ENCODE assay signal across 27 cellular contexts in genomic region chr17:32590974-32591373, GRCh38.
DNase-seq lines count a peak whose midpoint lies in the region; ATAC-seq and TF ChIP-seq lines count a peak whose summit lies in the region.
"Had no signal": no experiment of that assay in that cellular context is flagged by ENCODE, and none has a peak within 500 bp of the region (broad histone marks: within the 10 kb centered on the region; RNA-seq: fewer than 3 reads in every experiment).

No MANE protein-coding gene starts in this region.

- peaks cover 2% of the 10 kb centered on the region for H3K27me3 Mint-ChIP-seq in activated CD4-positive, alpha-beta T cell treated with anti-CD3 and anti-CD28 coated beads, Interleukin-2, amount 10 ng/mL, durations not matched to agents 7 days and 5 days
- H3K27me3 Mint-ChIP-seq: activated CD8-positive, alpha-beta T cell treated with anti-CD3 and anti-CD28 coated beads for 36 hours; activated naive CD8-positive, alpha-beta T cell treated with anti-CD3 and anti-CD28 coated beads for 36 hours; CD4-positive, alpha-beta T cell had no signal

- POLR2A ChIA-PET in activated CD4-positive, alpha-beta T cell treated with anti-CD3 and anti-CD28 coated beads, Interleukin-2, amount 10 ng/mL, durations not matched to agents 7 days and 5 days (lab: Charles Lee) = no interaction called here

- H3K27ac Mint-ChIP-seq in activated CD4-positive, alpha-beta T cell treated with anti-CD3 and anti-CD28 coated beads, Interleukin-2, amount 10 ng/mL, durations not matched to agents 7 days and 5 days = peak overlapping the region; percentile 20
- H3K27ac Mint-ChIP-seq: activated CD8-positive, alpha-beta T cell treated with anti-CD3 and anti-CD28 coated beads for 36 hours; activated naive CD8-positive, alpha-beta T cell treated with anti-CD3 and anti-CD28 coated beads for 36 hours; CD4-positive, alpha-beta T cell; GM23338; neural progenitor cell had no signal

- CTCF ChIA-PET in activated CD4-positive, alpha-beta T cell treated with anti-CD3 and anti-CD28 coated beads, Interleukin-2, amount 10 ng/mL, durations not matched to agents 7 days and 5 days (lab: Charles Lee) = interaction anchor here (1.0 kb wide), 1 partner anchor 146 kb away, joined by 3 read pairs; no protein-coding TSS in a partner anchor

- no peaks in the 10 kb centered on the region for H3K27me3 ChIP-seq in upper lobe of right lung
- H3K27me3 ChIP-seq: ascending aorta, neural progenitor cell, Peyer's patch, SJCRH30, transverse colon had no signal

- DNase-seq in activated CD4-positive, alpha-beta T cell treated with anti-CD3 and anti-CD28 coated beads, Interleukin-2, amount 10 ng/mL, durations not matched to agents 7 days and 5 days = no peak
- DNase-seq in activated CD4-positive, alpha-beta T cell treated with anti-CD3 and anti-CD28 coated beads, Interleukin-2, amount 50 U/mL, for 1 hour = no peak
- DNase-seq in NCI-H2107 treated with DMSO at 0.1 percent for 48 hours (lab: John Stamatoyannopoulos, UW; ENCODE audit: unreplicated experiment) = peak; percentile 94
- peak; percentile 76 for DNase-seq in NCI-H748 treated with DMSO at 0.1 percent for 48 hours (lab: John Stamatoyannopoulos, UW)
- no peak for DNase-seq in iPS-NIHi11 (ENCODE audit: low spot score)
- DNase-seq in upper lobe of right lung = no peak
- DNase-seq in Right ventricle myocardium superior = no peak
- no peak for DNase-seq in ACHN
- DNase-seq: 8988T; activated CD8-positive, alpha-beta T cell treated with anti-CD3 and anti-CD28 coated beads for 36 hours; activated naive CD8-positive, alpha-beta T cell treated with anti-CD3 and anti-CD28 coated beads for 36 hours; CD4-positive, alpha-beta T cell; DMS79; GF-D8; KBM-7; kidney glomerular epithelial cell; mammary epithelial cell; MM.1S; NCI-H2081 treated with DMSO at 0.1 percent for 48 hours; Peyer's patch; SJCRH30; T-helper 1 cell; transverse colon had no signal

- H3K27ac ChIP-seq in upper lobe of right lung = no peak overlapping the region
- H3K27ac ChIP-seq: ascending aorta, neural progenitor cell, Peyer's patch, SJCRH30, transverse colon had no signal

- H3K9me3 Mint-ChIP-seq in activated CD4-positive, alpha-beta T cell treated with anti-CD3 and anti-CD28 coated beads, Interleukin-2, amount 10 ng/mL, durations not matched to agents 7 days and 5 days = no peaks in the 10 kb centered on the region
- H3K9me3 Mint-ChIP-seq: activated CD8-positive, alpha-beta T cell treated with anti-CD3 and anti-CD28 coated beads for 36 hours; activated naive CD8-positive, alpha-beta T cell treated with anti-CD3 and anti-CD28 coated beads for 36 hours; CD4-positive, alpha-beta T cell; GM23338; neural progenitor cell had no signal

- in situ Hi-C loops in ACHN (cut with HindIII; ENCODE audit: low pct_ligation_motif_present, low pct_unique_long_range_greater_than_20kb, low sequenced_read_pairs) = no loop called here

- H3K36me3 ChIP-seq in upper lobe of right lung = no peaks in the 10 kb centered on the region
- H3K36me3 ChIP-seq: neural progenitor cell, SJCRH30, transverse colon had no signal

- no peaks in the 10 kb centered on the region for H3K9me3 ChIP-seq in upper lobe of right lung
- H3K9me3 ChIP-seq: ascending aorta, Peyer's patch, SJCRH30, transverse colon had no signal

- TF ChIP-seq CTCF in upper lobe of right lung (IDR thresholded peaks at IDR 0.05) = no peak

- intact Hi-C loops in upper lobe of right lung (cut with DNase I) = no loop called here
- intact Hi-C loops in Right ventricle myocardium superior (cut with DNase I) = no loop called here

- no peak overlapping the region for H3K4me3 ChIP-seq in upper lobe of right lung
- H3K4me3 ChIP-seq: ascending aorta, GM23338, neural progenitor cell, Peyer's patch, SJCRH30, transverse colon had no signal

- no peak overlapping the region for H3K4me3 Mint-ChIP-seq in activated CD4-positive, alpha-beta T cell treated with anti-CD3 and anti-CD28 coated beads, Interleukin-2, amount 10 ng/mL, durations not matched to agents 7 days and 5 days
- H3K4me3 Mint-ChIP-seq: activated CD8-positive, alpha-beta T cell treated with anti-CD3 and anti-CD28 coated beads for 36 hours; activated naive CD8-positive, alpha-beta T cell treated with anti-CD3 and anti-CD28 coated beads for 36 hours; CD4-positive, alpha-beta T cell; GM23338; neural progenitor cell had no signal

- H3K4me1 ChIP-seq in upper lobe of right lung = no peaks in the 10 kb centered on the region
- H3K4me1 ChIP-seq: ascending aorta, Peyer's patch, SJCRH30, transverse colon had no signal

- H3K4me1 Mint-ChIP-seq in activated CD4-positive, alpha-beta T cell treated with anti-CD3 and anti-CD28 coated beads, Interleukin-2, amount 10 ng/mL, durations not matched to agents 7 days and 5 days = no peaks in the 10 kb centered on the region
- H3K4me1 Mint-ChIP-seq: GM23338 had no signal

- ATAC-seq in upper lobe of right lung = no peak
- no peak for ATAC-seq in Right ventricle myocardium superior (ENCODE audit: poor library complexity)
- ATAC-seq: activated CD4-positive, CD25-positive, alpha-beta regulatory T cell treated with anti-CD3 and anti-CD28 coated beads, Interleukin-2, amount 50 U/mL, for 24 hours; activated CD8-positive, alpha-beta T cell treated with anti-CD3 and anti-CD28 coated beads for 36 hours; GM23338 had no signal

- no peaks in the 10 kb centered on the region for H3K36me3 Mint-ChIP-seq in activated CD4-positive, alpha-beta T cell treated with anti-CD3 and anti-CD28 coated beads, Interleukin-2, amount 10 ng/mL, durations not matched to agents 7 days and 5 days (ENCODE audit: low read depth)
- H3K36me3 Mint-ChIP-seq: activated naive CD8-positive, alpha-beta T cell treated with anti-CD3 and anti-CD28 coated beads for 36 hours; neural progenitor cell had no signal

Comparison
In these comparisons a context has a peak if more than half of its experiments do, and no peak if none do; other contexts are left out.
1. DNase-seq: peak in NCI-H2107 treated with DMSO at 0.1 percent for 48 hours (single experiment) and NCI-H748 treated with DMSO at 0.1 percent for 48 hours (single experiment); none in activated CD4-positive, alpha-beta T cell treated with anti-CD3 and anti-CD28 coated beads, Interleukin-2, amount 10 ng/mL, durations not matched to agents 7 days and 5 days (single experiment), activated CD4-positive, alpha-beta T cell treated with anti-CD3 and anti-CD28 coated beads, Interleukin-2, amount 50 U/mL, for 1 hour (single experiment), iPS-NIHi11 (single experiment), upper lobe of right lung (single experiment), Right ventricle myocardium superior (single experiment) and ACHN (single experiment).